1 cellular context compared by ENCODE assay signal in genomic region chr18:22285299-22286140, GRCh38.
TF ChIP-seq lines count a peak whose summit lies in the region.

No MANE protein-coding gene starts in this region.

TF ChIP-seq in liver, 16 proteins besides CTCF, POLR2A, EP300 and RAD21:
- TF ChIP-seq ZBTB33 (IDR thresholded peaks at IDR 0.05) (no peak), FOXA1 (IDR thresholded peaks at IDR 0.05) (peak; percentile 10), JUND (IDR thresholded peaks at IDR 0.05) (peak in 1 of 2 donors; percentile 27), NR2F2 (IDR thresholded peaks at IDR 0.05) (no peak), YY1 (IDR thresholded peaks at IDR 0.05) (peak; percentile 71), SP1 (IDR thresholded peaks at IDR 0.05) (peak; percentile 55), ATF3 (IDR thresholded peaks at IDR 0.05) (peak; percentile 4), MAX (IDR thresholded peaks at IDR 0.05) (peak; percentile 46), REST (IDR thresholded peaks at IDR 0.05) (peak; percentile 20), EGR1 (IDR thresholded peaks at IDR 0.05; ENCODE audit: low read depth in 2 of 2) (peak in 1 of 2 donors; percentile 63), GABPA (IDR thresholded peaks at IDR 0.05 in 1 of 2, conservative IDR thresholded peaks at IDR 0.05 in 1 of 2) (no peak), HNF4A (conservative IDR thresholded peaks at IDR 0.05) (peak; percentile 62 to 82), FOXA2 (IDR thresholded peaks at IDR 0.05) (peak; percentile 32), RXRA (IDR thresholded peaks at IDR 0.05) (peak; percentile 49 to 78), HNF4G (IDR thresholded peaks at IDR 0.05) (peak; percentile 45), TAF1 (conservative IDR thresholded peaks at IDR 0.05) (no peak)
